Comparison of ENCODE assay signal across 10 cellular contexts in genomic region chr12:1429980-1430379, GRCh38.
DNase-seq lines count a peak whose midpoint lies in the region; ATAC-seq, FAIRE-seq and TF ChIP-seq lines count a peak whose summit lies in the region.
"Had no signal": no experiment of that assay in that cellular context is flagged by ENCODE, and none has a peak within 500 bp of the region (broad histone marks: within the 10 kb centered on the region; RNA-seq: fewer than 3 reads in every experiment).

No MANE protein-coding gene starts in this region.

- DNase-seq in HCEC 1CT = peak; percentile 95
- DNase-seq in RWPE1 (ENCODE audit: low spot score) = peak; percentile 4
- peak; percentile 4 for DNase-seq in foreskin melanocyte
- no peak for DNase-seq in upper lobe of right lung
- no peak for DNase-seq in small intestine
- DNase-seq in effector memory CD8-positive, alpha-beta T cell = no peak
- DNase-seq in cerebellum (ENCODE audit: low spot score) = no peak
- DNase-seq: NCI-H510A treated with DMSO at 0.1 percent for 48 hours had no signal

- POLR2A ChIA-PET in RWPE1 (lab: Yijun Ruan, JAX; ENCODE audit: low non-redundant PET) = no interaction called here

- CTCF ChIA-PET in RWPE1 (lab: Yijun Ruan, JAX) = no interaction called here

- no peak for FAIRE-seq in small intestine (lab: Jason Lieb, UNC)
- FAIRE-seq: G401.6 had no signal

- no peak overlapping the region for H3K4me3 ChIP-seq in upper lobe of right lung
- H3K4me3 ChIP-seq in small intestine (ENCODE audit: low read depth in 1 of 2, low read length in 2 of 2) = no peak overlapping the region

- no peaks in the 10 kb centered on the region for H3K36me3 ChIP-seq in upper lobe of right lung
- H3K36me3 ChIP-seq in small intestine (ENCODE audit: control insufficient read depth in 2 of 2, insufficient read depth in 2 of 2, low read length in 2 of 2) = no peaks in the 10 kb centered on the region

- H3K27me3 Mint-ChIP-seq in effector memory CD8-positive, alpha-beta T cell = no peaks in the 10 kb centered on the region

- H3K4me3 Mint-ChIP-seq in effector memory CD8-positive, alpha-beta T cell = no peak overlapping the region

- no peak for TF ChIP-seq CTCF in RWPE1 (conservative IDR thresholded peaks at IDR 0.05; ENCODE audit: low read depth)
- TF ChIP-seq CTCF in upper lobe of right lung (IDR thresholded peaks at IDR 0.05) = no peak

- H3K9me3 Mint-ChIP-seq in effector memory CD8-positive, alpha-beta T cell = no peaks in the 10 kb centered on the region

- no peak overlapping the region for H3K27ac Mint-ChIP-seq in effector memory CD8-positive, alpha-beta T cell

- H3K4me1 ChIP-seq in upper lobe of right lung = peaks cover under 1% of the 10 kb centered on the region
- no peaks in the 10 kb centered on the region for H3K4me1 ChIP-seq in small intestine (ENCODE audit: control insufficient read depth in 2 of 2, insufficient read depth in 1 of 2, low read depth in 1 of 2, low read length in 1 of 2)

- WGBS in small intestine, 3 donors = 88 to 96% (median 94%) methylated on average over 4 of the region's 4 CpGs

- H3K36me3 Mint-ChIP-seq in effector memory CD8-positive, alpha-beta T cell (ENCODE audit: insufficient read depth) = peaks cover 4% of the 10 kb centered on the region

- H3K4me1 Mint-ChIP-seq in effector memory CD8-positive, alpha-beta T cell (ENCODE audit: low read depth in 2 of 2) = no peaks in the 10 kb centered on the region

- H3K9me3 ChIP-seq in upper lobe of right lung = no peaks in the 10 kb centered on the region
- H3K9me3 ChIP-seq in small intestine (ENCODE audit: control insufficient read depth, low read depth) = no peaks in the 10 kb centered on the region

- intact Hi-C loops in upper lobe of right lung (cut with DNase I) = no loop called here

- H3K27me3 ChIP-seq in upper lobe of right lung = no peaks in the 10 kb centered on the region
- no peaks in the 10 kb centered on the region for H3K27me3 ChIP-seq in small intestine (ENCODE audit: control insufficient read depth in 2 of 2, insufficient read depth in 2 of 2, low read length in 2 of 2)

- peak; percentile 62 for ATAC-seq in upper lobe of right lung
- no peak for ATAC-seq in effector memory CD8-positive, alpha-beta T cell (replicated peaks)

- H3K27ac ChIP-seq in RWPE1 (no peak overlapping the region), upper lobe of right lung (no peak overlapping the region), small intestine (ENCODE audit: low read depth in 1 of 2, low read length in 1 of 2) (no peak overlapping the region)
- H3K27ac ChIP-seq: parathyroid adenoma had no signal

Comparison
In these comparisons a context has a peak if more than half of its experiments do, and no peak if none do; other contexts are left out.
1. DNase-seq: peak in HCEC 1CT (single experiment), RWPE1 (single experiment) and foreskin melanocyte (single experiment); none in upper lobe of right lung (single experiment), small intestine (single experiment), effector memory CD8-positive, alpha-beta T cell (0 of 3) and cerebellum (single experiment).